16 cellular contexts compared by ENCODE assay signal in genomic region chr1:222631611-222632208, GRCh38. TPM values are rescaled to one million over a fixed set of nuclear protein-coding genes. Genes with fewer than 3 reads are reported as not detected.
A peak's percentile ranks its signal among the peaks of the same experiment; 100 is the strongest.
DNase-seq lines count a peak whose midpoint lies in the region; ATAC-seq and TF ChIP-seq lines count a peak whose summit lies in the region.
"Had no signal": no experiment of that assay in that cellular context is flagged by ENCODE, and none has a peak within 500 bp of the region (broad histone marks: within the 10 kb centered on the region; RNA-seq: fewer than 3 reads in every experiment).

No MANE protein-coding gene starts in this region.

- no peak overlapping the region for H3K4me3 ChIP-seq in IMR-90 (ENCODE audit: insufficient read depth, low read depth, low read length)
- H3K4me3 ChIP-seq in osteoblast (ENCODE audit: insufficient read depth, low read length): no peak overlapping the region
- H3K4me3 ChIP-seq: GM12878 had no signal

- in situ Hi-C loops in IMR-90 (cut with MboI; ENCODE audit: low sequenced_read_pairs): loop anchor here (5.0 to 25.0 kb wide), 4 partner anchors 164 to 1169 kb away; partner anchors contain the start of gene DUSP10

- H3K27me3 ChIP-seq in IMR-90 (ENCODE audit: control insufficient read depth, insufficient read depth, low read length) (no peaks in the 10 kb centered on the region), osteoblast (ENCODE audit: insufficient read depth, low read length) (no peaks in the 10 kb centered on the region)

- intact Hi-C loops in activated CD4-positive, alpha-beta T cell treated with anti-CD3 and anti-CD28 coated beads for 36 hours (cut with DNase I, micrococcal nuclease): loop anchor here (5.0 to 10.0 kb wide), 2 partner anchors 49 to 537 kb away; no protein-coding TSS in a partner anchor
- intact Hi-C loops in IMR-90 (cut with micrococcal nuclease): loop anchor here (1.0 to 5.0 kb wide), 2 partner anchors 12 to 744 kb away; no protein-coding TSS in a partner anchor

- H3K9ac ChIP-seq in IMR-90 (ENCODE audit: low read depth, low read length): no peak overlapping the region
- H3K9ac ChIP-seq: KMS-11 had no signal

- H3K27ac Mint-ChIP-seq in activated CD4-positive, alpha-beta T cell treated with anti-CD3 and anti-CD28 coated beads for 36 hours: peak overlapping the region; percentile 10
- H3K27ac Mint-ChIP-seq in chondrocyte (ENCODE audit: unreplicated experiment): peak overlapping the region; percentile 28
- H3K27ac Mint-ChIP-seq: CD4-positive, alpha-beta T cell; H9 had no signal

- H2BK5ac ChIP-seq in IMR-90 (ENCODE audit: low read depth, low read length, poor library complexity, severe bottlenecking): no peak overlapping the region

- peaks cover 0 to 3% of the 10 kb centered on the region in 2 experiments; a peak in 1 of 4 replicates for H3K79me1 ChIP-seq in IMR-90 (ENCODE audit: low read depth in 1 of 2, low read length in 2 of 2)

- TF ChIP-seq CTCF in IMR-90 (conservative IDR thresholded peaks at IDR 0.05; ENCODE audit: low read depth, low read length) (no peak), chondrocyte (IDR thresholded peaks at IDR 0.05) (no peak), osteoblast (IDR thresholded peaks at IDR 0.05; ENCODE audit: extremely low read depth, low read depth, low read length) (no peak)

- H4K5ac ChIP-seq in IMR-90 (ENCODE audit: low read depth, low read length): peak overlapping the region; percentile 39; the same call in 1 of the 2 replicates

- no peak overlapping the region for H4K8ac ChIP-seq in IMR-90 (ENCODE audit: low read depth in 2 of 2, low read length in 2 of 2)

- H2AFZ ChIP-seq in IMR-90 (replicated peaks; ENCODE audit: low read length, poor library complexity): no peak overlapping the region
- no peak overlapping the region for H2AFZ ChIP-seq in osteoblast (ENCODE audit: low read length)

- dilution Hi-C loops in IMR-90 (cut with HindIII; ENCODE audit: low sequenced_read_pairs, unreplicated experiment): no loop called here

- ATAC-seq in activated CD4-positive, alpha-beta T cell treated with anti-CD3 and anti-CD28 coated beads for 36 hours: no peak
- ATAC-seq in IMR-90 (ENCODE audit: low read depth): peak; percentile 68
- ATAC-seq: GM12878, Right ventricle myocardium inferior had no signal

- H3K36me3 ChIP-seq in IMR-90 (ENCODE audit: control insufficient read depth, insufficient read depth, low read length) (peaks cover 27% of the 10 kb centered on the region), osteoblast (ENCODE audit: insufficient read depth, low read length) (peaks cover 57% of the 10 kb centered on the region)

- H4K20me1 ChIP-seq in IMR-90 (ENCODE audit: insufficient read depth, low read length) (no peaks in the 10 kb centered on the region), osteoblast (ENCODE audit: insufficient read depth, low read length) (no peaks in the 10 kb centered on the region)

- TF ChIP-seq RAD21 in IMR-90 (IDR thresholded peaks at IDR 0.05; ENCODE audit: low read length): no peak

- H3K9me3 ChIP-seq in IMR-90 (ENCODE audit: control insufficient read depth, insufficient read depth, low read length) (no peaks in the 10 kb centered on the region), osteoblast (ENCODE audit: low read depth, low read length) (no peaks in the 10 kb centered on the region)

- no peak overlapping the region for H2AK5ac ChIP-seq in IMR-90 (ENCODE audit: low read depth, low read length)

- no peak overlapping the region; the same call in 1 of the 2 replicates for H3K4me2 ChIP-seq in IMR-90 (ENCODE audit: low read depth, low read length)
- H3K4me2 ChIP-seq in osteoblast (ENCODE audit: insufficient read depth, low read length): no peak overlapping the region
- H3K4me2 ChIP-seq: KMS-11 had no signal

- H3K27ac ChIP-seq in IMR-90 (ENCODE audit: insufficient read depth, low read length): peak overlapping the region; percentile 38; the same call in 1 of the 2 replicates
- H3K27ac ChIP-seq in osteoblast (ENCODE audit: low read depth, low read length): peak overlapping the region; percentile 38
- H3K27ac ChIP-seq: 22Rv1, KMS-11 had no signal

- no peak overlapping the region for H2BK20ac ChIP-seq in IMR-90 (ENCODE audit: low read depth, low read length)

- H3K79me2 ChIP-seq in osteoblast (ENCODE audit: insufficient read depth, low read length): peaks cover 3% of the 10 kb centered on the region

- no peak overlapping the region; the same call in 1 of the 2 replicates for H3K56ac ChIP-seq in IMR-90 (ENCODE audit: extremely low read depth, insufficient read depth, low read length)

- no peaks in the 10 kb centered on the region for H3K27me3 Mint-ChIP-seq in activated CD4-positive, alpha-beta T cell treated with anti-CD3 and anti-CD28 coated beads for 36 hours
- H3K27me3 Mint-ChIP-seq in chondrocyte (ENCODE audit: low read depth): no peaks in the 10 kb centered on the region
- H3K27me3 Mint-ChIP-seq: CD4-positive, alpha-beta T cell had no signal

- H2AK9ac ChIP-seq in IMR-90 (replicated peaks; ENCODE audit: low read depth, low read length, poor library complexity): no peak overlapping the region

- no TSS peak for BruUV-seq in IMR-90 (replicated peaks; lab: Mats Ljungman, UMichigan)

- no peak overlapping the region for H3K4ac ChIP-seq in IMR-90 (ENCODE audit: low read depth, low read length)

- no peak for DNase-seq in activated CD4-positive, alpha-beta T cell treated with anti-CD3 and anti-CD28 coated beads for 36 hours
- no peak for DNase-seq in activated CD4-positive, alpha-beta T cell treated with anti-CD3 and anti-CD28 coated beads, Interleukin-2, amount 50 U/mL, for 4 hours
- DNase-seq in IMR-90 (peak; percentile 71), chondrocyte (ENCODE audit: low spot score) (no peak), osteoblast (ENCODE audit: insufficient read length, low spot score, missing footprints) (no peak), NCI-H1436 treated with DMSO at 0.1 percent for 48 hours (lab: John Stamatoyannopoulos, UW) (no peak), cortex of kidney (lab: John Stamatoyannopoulos, UW) (no peak), NCI-H146 (lab: John Stamatoyannopoulos, UW) (no peak)
- DNase-seq: CD4-positive, alpha-beta T cell; DMS153; H9; NCI-H1092 had no signal

- no peak overlapping the region for H3K23ac ChIP-seq in IMR-90 (ENCODE audit: low read depth, low read length)

- H2BK15ac ChIP-seq in IMR-90 (ENCODE audit: low read depth, low read length): no peak overlapping the region

- H2BK120ac ChIP-seq in IMR-90 (ENCODE audit: low read depth, low read length): no peak overlapping the region

- H4K91ac ChIP-seq in IMR-90 (ENCODE audit: insufficient read depth, low read depth, low read length): no peak overlapping the region

- no peaks in the 10 kb centered on the region for H3K9me3 Mint-ChIP-seq in activated CD4-positive, alpha-beta T cell treated with anti-CD3 and anti-CD28 coated beads for 36 hours (ENCODE audit: low read depth)
- H3K9me3 Mint-ChIP-seq in chondrocyte (ENCODE audit: low read depth): no peaks in the 10 kb centered on the region
- H3K9me3 Mint-ChIP-seq: CD4-positive, alpha-beta T cell; H9 had no signal

- peaks cover 2% of the 10 kb centered on the region for H3K4me1 Mint-ChIP-seq in activated CD4-positive, alpha-beta T cell treated with anti-CD3 and anti-CD28 coated beads for 36 hours
- peaks cover 50% of the 10 kb centered on the region for H3K4me1 Mint-ChIP-seq in chondrocyte (ENCODE audit: low read depth)
- H3K4me1 Mint-ChIP-seq: H9 had no signal

- no peak overlapping the region for H3K14ac ChIP-seq in IMR-90 (replicated peaks; ENCODE audit: low read depth, low read length)

- TF ChIP-seq POLR2A in IMR-90 (IDR thresholded peaks at IDR 0.05; ENCODE audit: low read depth, low read length): no peak

- H3K4me1 ChIP-seq in IMR-90 (ENCODE audit: control insufficient read depth, insufficient read depth, low read length) (peaks cover 7% of the 10 kb centered on the region; the same call in 1 of the 2 replicates), osteoblast (ENCODE audit: insufficient read depth, low read length) (peaks cover 24% of the 10 kb centered on the region)

- H3K18ac ChIP-seq in IMR-90 (ENCODE audit: low read depth, low read length): peak overlapping the region; percentile 9; the same call in 1 of the 2 replicates

- CTCF ChIA-PET in activated CD4-positive, alpha-beta T cell treated with anti-CD3 and anti-CD28 coated beads for 36 hours (lab: Charles Lee): interaction anchor here (1.0 to 1.3 kb wide), 2 partner anchors 8 to 176 kb away, joined by 4 read pairs; no protein-coding TSS in a partner anchor
- CTCF ChIA-PET in IMR-90 (lab: Yijun Ruan, JAX): interaction anchor here (1.0 kb wide), 1 partner anchor 167 kb away, joined by 3 read pairs; no protein-coding TSS in a partner anchor

- no CpG with 5 or more reads among the region's 3 CpGs for WGBS in IMR-90 (ENCODE audit: extremely low coverage in 2 of 2, insufficient read length in 1 of 2), 2 experiments

- peaks cover 29% of the 10 kb centered on the region for H3K36me3 Mint-ChIP-seq in activated CD4-positive, alpha-beta T cell treated with anti-CD3 and anti-CD28 coated beads for 36 hours (ENCODE audit: low read depth)
- H3K36me3 Mint-ChIP-seq in chondrocyte (ENCODE audit: low read depth): peaks cover 30% of the 10 kb centered on the region

- no peak overlapping the region for H3K4me3 Mint-ChIP-seq in activated CD4-positive, alpha-beta T cell treated with anti-CD3 and anti-CD28 coated beads for 36 hours
- no peak overlapping the region for H3K4me3 Mint-ChIP-seq in chondrocyte (ENCODE audit: unreplicated experiment)
- H3K4me3 Mint-ChIP-seq: CD4-positive, alpha-beta T cell; H9 had no signal

- POLR2A ChIA-PET in activated CD4-positive, alpha-beta T cell treated with anti-CD3 and anti-CD28 coated beads for 36 hours (lab: Charles Lee): no interaction called here
- POLR2A ChIA-PET in IMR-90 (lab: Charles Lee; ENCODE audit: unreplicated experiment): no interaction called here

- peaks cover 4% of the 10 kb centered on the region for H3K9me1 ChIP-seq in IMR-90 (ENCODE audit: insufficient read depth, low read length)

RNA-seq across cellular contexts. Expression of gene MIA3, which starts 13.8 kb away (rescaled TPM):
- 10 to 100 TPM; 46.7 to 57.9 TPM for total RNA-seq in activated CD4-positive, alpha-beta T cell treated with anti-CD3 and anti-CD28 coated beads for 36 hours
- total RNA-seq in IMR-90 (2012; rRNA removed) (35.0 and 43.3 TPM in 2 replicates), chondrocyte (92.3 to 107 TPM (median 96.4 TPM) in 3 replicates), osteoblast (68.8 and 79.6 TPM in 2 replicates)
- polyA plus RNA-seq in IMR-90 (2012; rRNA removed): 45.4 and 54.2 TPM in 2 replicates
- polyA plus RNA-seq in IMR-90 (2012; cell fraction: cytosol; rRNA removed): 42.5 and 46.9 TPM in 2 replicates
- 169 and 205 TPM in 2 replicates for polyA plus RNA-seq in IMR-90 (2012; cell fraction: nucleus; rRNA removed; ENCODE audit: low replicate concordance)

RNA-seq across cellular contexts. Expression of gene TAF1A, which starts 42.0 kb away (rescaled TPM):
- total RNA-seq in activated CD4-positive, alpha-beta T cell treated with anti-CD3 and anti-CD28 coated beads for 36 hours: 10 to 100 TPM; 18.5 to 21.1 TPM
- total RNA-seq in IMR-90 (2012; rRNA removed) (5.4 and 10.0 TPM in 2 replicates), chondrocyte (3.3 to 6.6 TPM (median 3.7 TPM) in 3 replicates), osteoblast (8.5 and 9.4 TPM in 2 replicates)
- polyA plus RNA-seq in IMR-90 (2012; rRNA removed): 2.4 and 3.8 TPM in 2 replicates
- 0.41 and 1.2 TPM in 2 replicates for polyA plus RNA-seq in IMR-90 (2012; cell fraction: cytosol; rRNA removed)
- 0.76 and 7.2 TPM in 2 replicates for polyA plus RNA-seq in IMR-90 (2012; cell fraction: nucleus; rRNA removed; ENCODE audit: low replicate concordance)
